1 cellular context compared by ENCODE assay signal in genomic region chr16:11309895-11310633, GRCh38.
TF ChIP-seq lines count a peak whose summit lies in the region.

No MANE protein-coding gene starts in this region.

TF ChIP-seq in HepG2, 621 proteins besides CTCF, POLR2A, EP300 and RAD21 (continued from another document and continues in another):
- TF ChIP-seq ZBTB49 (CRISPR knock-in tag; IDR thresholded peaks at IDR 0.05; ENCODE audit: borderline replicate concordance) (no peak), ZKSCAN5 (CRISPR knock-in tag; IDR thresholded peaks at IDR 0.05) (no peak), LCORL (IDR thresholded peaks at IDR 0.05) (peak; percentile 63), LCORL (CRISPR knock-in tag; IDR thresholded peaks at IDR 0.05) (peak; percentile 91), GTF2F1 (IDR thresholded peaks at IDR 0.05; ENCODE audit: low read length) (no peak), MNT (IDR thresholded peaks at IDR 0.05) (peak; percentile 97), CREB1 (IDR thresholded peaks at IDR 0.05) (peak; percentile 76), CREB1 (CRISPR knock-in tag; IDR thresholded peaks at IDR 0.05) (no peak), KMT2A (CRISPR knock-in tag; IDR thresholded peaks at IDR 0.05) (no peak; the same call in 1 of the 2 replicates), SOX6 (IDR thresholded peaks at IDR 0.05) (no peak), SOX6 (CRISPR knock-in tag; IDR thresholded peaks at IDR 0.05) (peak; percentile 86), CREM (IDR thresholded peaks at IDR 0.05) (peak; percentile 70), CREM (CRISPR knock-in tag; IDR thresholded peaks at IDR 0.05) (no peak), RERE (CRISPR knock-in tag; IDR thresholded peaks at IDR 0.05; ENCODE audit: low read depth) (no peak), SP140L (CRISPR knock-in tag; IDR thresholded peaks at IDR 0.05; ENCODE audit: borderline replicate concordance) (no peak), ZFP1 (CRISPR knock-in tag; IDR thresholded peaks at IDR 0.05) (no peak), ZBTB8A (CRISPR knock-in tag; IDR thresholded peaks at IDR 0.05; ENCODE audit: borderline replicate concordance, low read depth) (no peak), NR2F6 (IDR thresholded peaks at IDR 0.05) (peak; percentile 97), NR2F6 (CRISPR knock-in tag; IDR thresholded peaks at IDR 0.05) (peak; percentile 99), GTF3A (CRISPR knock-in tag; conservative IDR thresholded peaks at IDR 0.05) (no peak), ZNF263 (CRISPR knock-in tag; IDR thresholded peaks at IDR 0.05) (peak; percentile 67; the same call in 1 of the 2 replicates), NCOA1 (CRISPR knock-in tag; IDR thresholded peaks at IDR 0.05) (peak; percentile 68; the same call in 1 of the 2 replicates), FIP1L1 (IDR thresholded peaks at IDR 0.05; ENCODE audit: borderline replicate concordance, insufficient read depth, low read depth, low read length) (no peak), TIGD3 (CRISPR knock-in tag; IDR thresholded peaks at IDR 0.05; ENCODE audit: borderline replicate concordance) (no peak), TFE3 (CRISPR knock-in tag; IDR thresholded peaks at IDR 0.05) (peak; percentile 95), CBFB (CRISPR knock-in tag; IDR thresholded peaks at IDR 0.05) (no peak), SCMH1 (CRISPR knock-in tag; IDR thresholded peaks at IDR 0.05; ENCODE audit: borderline replicate concordance) (no peak), DMTF1 (CRISPR knock-in tag; IDR thresholded peaks at IDR 0.05) (no peak), SKIL (CRISPR knock-in tag; IDR thresholded peaks at IDR 0.05; ENCODE audit: borderline replicate concordance) (peak; percentile 90), ISL2 (CRISPR knock-in tag; IDR thresholded peaks at IDR 0.05) (peak; percentile 20; the same call in 1 of the 2 replicates), BATF2 (CRISPR knock-in tag; IDR thresholded peaks at IDR 0.05) (0 out of 2 replicates have a peak, but pooled peaks have one; percentile 43), RXRB (CRISPR knock-in tag; IDR thresholded peaks at IDR 0.05; ENCODE audit: borderline replicate concordance) (peak; percentile 94), PBX3 (CRISPR knock-in tag; IDR thresholded peaks at IDR 0.05; ENCODE audit: borderline replicate concordance) (no peak), ZBTB10 (CRISPR knock-in tag; IDR thresholded peaks at IDR 0.05; ENCODE audit: borderline replicate concordance) (no peak), BCL6 (CRISPR knock-in tag; IDR thresholded peaks at IDR 0.05) (peak; percentile 66; the same call in 1 of the 2 replicates), CCDC6 (CRISPR knock-in tag; IDR thresholded peaks at IDR 0.05) (no peak), PHB2 (IDR thresholded peaks at IDR 0.05; ENCODE audit: partially characterized antibody) (no peak), AGO2 (optimal IDR thresholded peaks at IDR 0.05; ENCODE audit: low read depth, low read length) (no peak)
